ENCODE assay signal across 11 cellular contexts in the genomic region with DNA sequence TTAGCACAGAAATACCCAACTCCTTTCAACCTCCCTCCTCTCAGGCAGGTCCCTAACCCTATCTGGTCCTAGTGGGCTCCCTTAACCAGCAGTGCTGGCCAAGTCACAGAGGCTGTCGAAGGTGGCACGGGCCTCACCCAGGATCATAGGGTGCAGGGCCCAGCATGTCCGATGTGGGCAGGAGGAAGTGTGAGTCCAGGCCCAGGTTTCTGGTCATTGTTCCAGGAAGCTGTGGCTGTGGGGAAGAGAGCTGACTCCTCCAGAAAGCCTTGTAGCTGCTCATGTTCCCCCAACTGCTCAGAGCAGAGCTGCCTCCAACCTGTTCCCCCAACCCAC. TPM values are rescaled to one million over a fixed set of nuclear protein-coding genes. Genes with fewer than 3 reads are reported as not detected.
A peak's percentile ranks its signal among the peaks of the same experiment; 100 is the strongest.
DNase-seq lines count a peak whose midpoint lies in the region; ATAC-seq and TF ChIP-seq lines count a peak whose summit lies in the region.
"Had no signal": no experiment of that assay in that cellular context is flagged by ENCODE, and none has a peak within 500 bp of the region (broad histone marks: within the 10 kb centered on the region; RNA-seq: fewer than 3 reads in every experiment).

No MANE protein-coding gene starts in this region.

- H3K9me3 Mint-ChIP-seq in effector memory CD8-positive, alpha-beta T cell, result no peaks in the 10 kb centered on the region
- H3K9me3 Mint-ChIP-seq in natural killer cell, result no peaks in the 10 kb centered on the region
- H3K9me3 Mint-ChIP-seq: activated naive CD4-positive, alpha-beta T cell treated with anti-CD3 and anti-CD28 coated beads, Interleukin-2, amount 50 U/mL, for 24 hours; CD4-positive, CD25-positive, alpha-beta regulatory T cell had no signal

- intact Hi-C loops in natural killer cell (cut with micrococcal nuclease), result no loop called here

- H3K4me1 Mint-ChIP-seq in effector memory CD8-positive, alpha-beta T cell (ENCODE audit: low read depth in 2 of 2), result peaks cover 0 to 3% of the 10 kb centered on the region in 2 donors
- peaks cover 0 to 11% of the 10 kb centered on the region in 2 donors for H3K4me1 Mint-ChIP-seq in natural killer cell

- TF ChIP-seq CTCF in 22Rv1 (IDR thresholded peaks at IDR 0.05) (no peak), HL-60 (IDR thresholded peaks at IDR 0.05; ENCODE audit: insufficient read depth, low read length) (no peak), natural killer cell (IDR thresholded peaks at IDR 0.05) (no peak)

- H3K27me3 ChIP-seq in HL-60 (ENCODE audit: insufficient read depth, poor library complexity, severe bottlenecking), result no peaks in the 10 kb centered on the region

- no peak overlapping the region for H3K4me3 Mint-ChIP-seq in effector memory CD8-positive, alpha-beta T cell
- no peak overlapping the region for H3K4me3 Mint-ChIP-seq in natural killer cell
- H3K4me3 Mint-ChIP-seq: activated naive CD4-positive, alpha-beta T cell treated with anti-CD3 and anti-CD28 coated beads, Interleukin-2, amount 50 U/mL, for 24 hours; CD4-positive, CD25-positive, alpha-beta regulatory T cell had no signal

- peak; percentile 39 to 41 for DNase-seq in HL-60 (ENCODE audit: low read depth in 1 of 2, low spot score in 1 of 2)
- no peak for DNase-seq in effector memory CD8-positive, alpha-beta T cell
- no peak for DNase-seq in natural killer cell
- DNase-seq in DMS79 (lab: John Stamatoyannopoulos, UW), result no peak
- DNase-seq in 8988T, result no peak
- DNase-seq in HuH-7 (ENCODE audit: low spot score), result no peak
- no peak for DNase-seq in NOMO-1 treated with DMSO at 0.1 percent for 48 hours (lab: John Stamatoyannopoulos, UW; ENCODE audit: unreplicated experiment)
- DNase-seq: CD4-positive, CD25-positive, alpha-beta regulatory T cell; NCI-H1417 had no signal

- H3K27ac ChIP-seq in 22Rv1, result peak overlapping the region; percentile 43; the same call in 1 of the 2 replicates
- peak overlapping the region; percentile 39; the same call in 1 of the 2 replicates for H3K27ac ChIP-seq in HL-60 (replicated peaks)

- no peaks in the 10 kb centered on the region for H3K27me3 Mint-ChIP-seq in effector memory CD8-positive, alpha-beta T cell
- no peaks in the 10 kb centered on the region for H3K27me3 Mint-ChIP-seq in natural killer cell (ENCODE audit: low read depth in 2 of 2)
- H3K27me3 Mint-ChIP-seq: activated naive CD4-positive, alpha-beta T cell treated with anti-CD3 and anti-CD28 coated beads, Interleukin-2, amount 50 U/mL, for 24 hours; CD4-positive, CD25-positive, alpha-beta regulatory T cell had no signal

- peak overlapping the region; percentile 25 to 63 for H3K27ac Mint-ChIP-seq in effector memory CD8-positive, alpha-beta T cell
- peak overlapping the region; percentile 69 to 78 for H3K27ac Mint-ChIP-seq in natural killer cell

- no peak overlapping the region for H3K4me3 ChIP-seq in HL-60 (replicated peaks; ENCODE audit: insufficient read depth, low read length)

- H3K36me3 Mint-ChIP-seq in effector memory CD8-positive, alpha-beta T cell (ENCODE audit: insufficient read depth), result peaks cover 39% of the 10 kb centered on the region
- H3K36me3 Mint-ChIP-seq in natural killer cell, result peaks cover 17% of the 10 kb centered on the region

- ATAC-seq in effector memory CD8-positive, alpha-beta T cell (replicated peaks), result no peak
- peak in 1 of 3 donors; percentile 10 for ATAC-seq in natural killer cell

RNA-seq across cellular contexts. Expression of a gene that starts 2.4 kb away (rescaled TPM):
- 1 to 10 TPM; 2.9 to 4.5 (median 3.3) TPM for total RNA-seq in natural killer cell

RNA-seq across cellular contexts. Expression of a gene that starts 37.6 kb away (rescaled TPM):
- 100 to 1,000 TPM; 109 to 171 (median 121) TPM for total RNA-seq in natural killer cell

Comparison
In these comparisons a context has a peak if more than half of its experiments do, and no peak if none do; other contexts are left out.
1. DNase-seq: peak in HL-60 (2 of 2); none in effector memory CD8-positive, alpha-beta T cell (0 of 3), natural killer cell (single experiment), DMS79 (single experiment), 8988T (single experiment), HuH-7 (single experiment) and NOMO-1 treated with DMSO at 0.1 percent for 48 hours (single experiment).